ENCODE assay signal across 8 cellular contexts in the genomic region with DNA sequence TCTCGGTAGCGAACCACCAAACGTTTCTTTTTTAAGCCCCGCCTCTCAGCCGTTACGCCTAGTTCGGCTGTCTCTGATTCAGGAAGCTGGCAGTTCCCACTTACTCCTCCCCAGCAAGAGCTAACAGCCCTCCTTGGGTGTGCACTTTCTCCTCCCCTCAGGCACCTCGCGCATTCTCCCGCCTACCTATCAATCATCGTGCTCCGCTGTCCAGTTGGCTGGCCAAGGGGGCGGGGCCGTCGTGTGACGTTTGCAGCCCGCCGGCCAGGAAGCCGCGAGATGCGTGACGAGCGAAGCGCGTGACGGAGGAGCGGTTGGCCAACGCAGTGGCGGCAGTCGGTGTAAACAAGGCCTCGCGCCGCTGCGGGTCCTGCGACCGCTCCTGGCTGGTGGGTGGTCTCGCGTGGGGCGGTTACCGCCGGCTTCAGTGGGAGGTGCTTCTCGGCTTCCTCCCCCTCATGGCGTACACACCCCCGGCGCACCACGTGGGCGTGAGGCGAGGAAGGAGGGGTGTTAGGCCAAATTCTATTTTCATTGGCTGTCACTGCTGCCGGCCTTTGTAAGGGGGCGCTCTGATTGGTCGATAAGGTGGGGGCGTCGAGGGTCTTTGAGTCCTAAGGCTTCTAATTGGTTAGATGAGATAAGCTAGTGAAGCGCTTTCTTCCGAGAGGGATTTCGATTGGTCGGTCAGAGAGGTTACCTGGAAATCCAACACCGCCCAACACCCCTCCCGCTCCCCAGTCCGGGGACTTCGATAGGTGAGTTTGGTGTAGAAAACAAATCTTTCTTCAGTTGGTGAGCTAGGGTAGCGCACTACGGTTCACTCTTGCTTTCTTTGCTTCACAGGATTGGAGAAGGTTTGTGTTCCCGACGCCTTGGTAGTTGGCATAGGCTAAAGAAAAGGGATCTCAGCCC. TPM values are rescaled to one million over a fixed set of nuclear protein-coding genes. Genes with fewer than 3 reads are reported as not detected.
DNase-seq lines count a peak whose midpoint lies in the region; ATAC-seq and TF ChIP-seq lines count a peak whose summit lies in the region.

Gene DCAF11 (plus strand): TSS at position 242 of the 915 bp plus-strand sequence. CDS start 818 bp downstream, outside the sequence.
Gene NRL (minus strand): TSS at position 414 of the 915 bp plus-strand sequence. CDS start 32,101 bp downstream, outside the sequence.

- peaks cover 25 to 29% of the 10 kb centered on the region in 2 donors for H3K4me1 ChIP-seq in duodenal mucosa (ENCODE audit: control insufficient read depth in 1 of 2, insufficient read depth in 2 of 2, low read length in 2 of 2)
- peaks cover 0 to 34% (median 11%) of the 10 kb centered on the region in 4 donors for H3K4me1 ChIP-seq in right lobe of liver

- POLR2A ChIA-PET in CD4-positive, alpha-beta T cell (lab: Charles Lee): interaction anchor here (0.6 to 7.0 kb wide), 47 partner anchors 10 to 1348 kb away, joined by 3 to 296 read pairs (median 9); partner anchors contain the start of genes ACIN1, C14orf119, CARMIL3 and CBLN3
- POLR2A ChIA-PET in activated CD4-positive, alpha-beta memory T cell treated with anti-CD3 and anti-CD28 coated beads, Interleukin-2, amount 10 ng/mL, durations not matched to agents 7 days and 5 days (lab: Charles Lee): interaction anchor here (0.8 to 12.4 kb wide), 47 partner anchors 10 to 327 kb away, joined by 3 to 448 read pairs (median 6); partner anchors contain the start of genes CARMIL3, CBLN3, CHMP4A and CIDEB

- H3K27me3 ChIP-seq in CD4-positive, alpha-beta T cell (ENCODE audit: control insufficient read depth, insufficient read depth, low read length): no peaks in the 10 kb centered on the region
- H3K27me3 ChIP-seq in duodenal mucosa (ENCODE audit: control insufficient read depth in 1 of 2, insufficient read depth in 2 of 2, low read length in 2 of 2) (no peaks in the 10 kb centered on the region), right lobe of liver (no peaks in the 10 kb centered on the region)

- peaks cover 65% of the 10 kb centered on the region for H3K36me3 Mint-ChIP-seq in CD4-positive, alpha-beta T cell (ENCODE audit: low read depth)
- peaks cover 42% of the 10 kb centered on the region for H3K36me3 Mint-ChIP-seq in activated CD4-positive, alpha-beta memory T cell treated with anti-CD3 and anti-CD28 coated beads, Interleukin-2, amount 10 ng/mL, durations not matched to agents 7 days and 5 days (ENCODE audit: low read depth)

- peak within 1 kb of the TSS; percentile 88 to 99 for H3K9ac ChIP-seq in duodenal mucosa (ENCODE audit: low read depth in 1 of 2, low read length in 2 of 2)

- ATAC-seq in CD4-positive, alpha-beta T cell (ENCODE audit: poor library complexity): peak; percentile 81
- ATAC-seq in GM19455 (IDR thresholded peaks at IDR 0.05; ENCODE audit: unreplicated experiment): peak; percentile 89
- peak; percentile 82 to 93 (median 85) for ATAC-seq in right lobe of liver

- no peak for TF ChIP-seq CTCF in CD4-positive, alpha-beta T cell (IDR thresholded peaks at IDR 0.05)
- no peak for TF ChIP-seq CTCF in right lobe of liver (IDR thresholded peaks at IDR 0.05)

- intact Hi-C loops in CD4-positive, alpha-beta T cell (cut with DNase I, micrococcal nuclease): loop anchor here (1.0 to 10.0 kb wide), 12 partner anchors 20 to 647 kb away; partner anchors contain the start of genes IRF9 (in 2 of the 2), AP1G2 (in 1 of the 2), DHRS1 (in 1 of the 2) and EMC9 (in 1 of the 2)
- intact Hi-C loops in right lobe of liver (cut with DNase I): no loop called here

- peak within 1 kb of the TSS; percentile 84 to 95 for H3K4me3 ChIP-seq in duodenal mucosa (ENCODE audit: low read depth in 1 of 2, low read length in 2 of 2)
- peak within 1 kb of the TSS; percentile 63 to 82 (median 82) for H3K4me3 ChIP-seq in right lobe of liver

- CTCF ChIA-PET in CD4-positive, alpha-beta T cell (lab: Charles Lee): interaction anchor here (1.2 to 2.8 kb wide), 7 partner anchors 21 to 219 kb away, joined by 3 to 23 read pairs (median 6); partner anchors contain the start of genes EMC9, IRF9, PSME1 and RNF31
- CTCF ChIA-PET in activated CD4-positive, alpha-beta memory T cell treated with anti-CD3 and anti-CD28 coated beads, Interleukin-2, amount 10 ng/mL, durations not matched to agents 7 days and 5 days (lab: Charles Lee): interaction anchor here (1.0 to 4.5 kb wide), 23 partner anchors 10 to 794 kb away, joined by 3 to 39 read pairs (median 7); partner anchors contain the start of genes CARMIL3, CIDEB, DHRS4 and EMC9

- no peaks in the 10 kb centered on the region for H3K27me3 Mint-ChIP-seq in CD4-positive, alpha-beta T cell
- no peaks in the 10 kb centered on the region for H3K27me3 Mint-ChIP-seq in activated CD4-positive, alpha-beta memory T cell treated with anti-CD3 and anti-CD28 coated beads, Interleukin-2, amount 10 ng/mL, durations not matched to agents 7 days and 5 days

- H3K36me3 ChIP-seq in duodenal mucosa (ENCODE audit: control insufficient read depth in 1 of 2, insufficient read depth in 2 of 2, low read length in 2 of 2) (peaks cover 22 to 31% of the 10 kb centered on the region in 2 donors), right lobe of liver (peaks cover 0 to 28% (median 10%) of the 10 kb centered on the region in 4 donors)

- H3K27ac ChIP-seq in CD4-positive, alpha-beta T cell (ENCODE audit: low read depth, low read length): peak within 1 kb of the TSS; percentile 98
- peak within 1 kb of the TSS; percentile 100 for H3K27ac ChIP-seq in duodenal mucosa (ENCODE audit: low read depth, low read length)
- H3K27ac ChIP-seq in right lobe of liver: peak within 1 kb of the TSS; percentile 88 to 100 (median 89)

- H3K27ac Mint-ChIP-seq in CD4-positive, alpha-beta T cell: peak within 1 kb of the TSS; percentile 98
- peak within 1 kb of the TSS; percentile 100 for H3K27ac Mint-ChIP-seq in activated CD4-positive, alpha-beta memory T cell treated with anti-CD3 and anti-CD28 coated beads, Interleukin-2, amount 10 ng/mL, durations not matched to agents 7 days and 5 days

- peaks cover 35% of the 10 kb centered on the region for H3K4me1 Mint-ChIP-seq in CD4-positive, alpha-beta T cell (ENCODE audit: low read depth)
- peaks cover 42% of the 10 kb centered on the region for H3K4me1 Mint-ChIP-seq in activated CD4-positive, alpha-beta memory T cell treated with anti-CD3 and anti-CD28 coated beads, Interleukin-2, amount 10 ng/mL, durations not matched to agents 7 days and 5 days

- H3K4me3 Mint-ChIP-seq in CD4-positive, alpha-beta T cell: peak within 1 kb of the TSS; percentile 98
- H3K4me3 Mint-ChIP-seq in activated CD4-positive, alpha-beta memory T cell treated with anti-CD3 and anti-CD28 coated beads, Interleukin-2, amount 10 ng/mL, durations not matched to agents 7 days and 5 days: peak within 1 kb of the TSS; percentile 98

- H3K9me3 ChIP-seq in CD4-positive, alpha-beta T cell (ENCODE audit: control insufficient read depth, low read length): no peaks in the 10 kb centered on the region
- H3K9me3 ChIP-seq in duodenal mucosa (ENCODE audit: control insufficient read depth in 1 of 2, low read length in 2 of 2) (no peaks in the 10 kb centered on the region), right lobe of liver (no peaks in the 10 kb centered on the region)

- peak; percentile 95 to 99 (median 97) for DNase-seq in CD4-positive, alpha-beta T cell
- peak; percentile 99 for DNase-seq in HK-2 (ENCODE audit: unreplicated experiment)
- DNase-seq in NCI-H82 treated with DMSO at 0.1 percent for 48 hours (lab: John Stamatoyannopoulos, UW; ENCODE audit: unreplicated experiment): peak; percentile 97
- peak; percentile 98 for DNase-seq in activated CD4-positive, alpha-beta memory T cell treated with anti-CD3 and anti-CD28 coated beads, Interleukin-2, amount 10 ng/mL, durations not matched to agents 7 days and 5 days
- DNase-seq in right lobe of liver: peak; percentile 99 to 100 (median 99)
- DNase-seq in stimulated activated CD4-positive, alpha-beta T cell treated with anti-CD3 and anti-CD28 coated beads, Interleukin-4, amount 100 ng/mL, for 24 hours: peak; percentile 98

- peak; percentile 84 for TF ChIP-seq POLR2A in right lobe of liver (IDR thresholded peaks at IDR 0.05)

- WGBS in right lobe of liver (ENCODE audit: insufficient coverage, low coverage, low lambda C conversion rate, missing lambda C conversion rate): under 1% methylated on average over 33 of the region's 65 CpGs

- H3K9me3 Mint-ChIP-seq in CD4-positive, alpha-beta T cell: no peaks in the 10 kb centered on the region
- H3K9me3 Mint-ChIP-seq in activated CD4-positive, alpha-beta memory T cell treated with anti-CD3 and anti-CD28 coated beads, Interleukin-2, amount 10 ng/mL, durations not matched to agents 7 days and 5 days: no peaks in the 10 kb centered on the region

RNA-seq across cellular contexts. Expression of gene DCAF11, which starts in this region (rescaled TPM):
- 10 to 100 TPM; 74.8 to 75.3 TPM for total RNA-seq in CD4-positive, alpha-beta T cell
- total RNA-seq in activated CD4-positive, alpha-beta memory T cell treated with anti-CD3 and anti-CD28 coated beads, Interleukin-2, amount 10 ng/mL, durations not matched to agents 7 days and 5 days: 10 to 100 TPM; 94.1 to 98.2 TPM
- total RNA-seq in right lobe of liver: 100 to 1,000 TPM in 3 of 6 experiments, 10 to 100 TPM in 3; 65.9 to 180 (median 103) TPM

RNA-seq across cellular contexts. Expression of gene NRL, which starts in this region (rescaled TPM):
- total RNA-seq in CD4-positive, alpha-beta T cell: 1 to 10 TPM; 1.6 to 1.9 TPM
- 1 to 10 TPM; 2.1 to 2.4 TPM for total RNA-seq in activated CD4-positive, alpha-beta memory T cell treated with anti-CD3 and anti-CD28 coated beads, Interleukin-2, amount 10 ng/mL, durations not matched to agents 7 days and 5 days
- 1 to 10 TPM; 1.4 to 2.9 (median 2.1) TPM for total RNA-seq in right lobe of liver

Comparison
In these comparisons a context has a peak if more than half of its experiments do, and no peak if none do; other contexts are left out.
1. Peak in every context shown above with its lines: DNase-seq, ATAC-seq, H3K4me3 ChIP-seq and H3K27ac ChIP-seq.
2. intact Hi-C loops: an anchor here in CD4-positive, alpha-beta T cell (1.0 to 10.0 kb wide); none called in right lobe of liver.